Comparison of ENCODE assay signal across 8 cellular contexts in the genomic region with DNA sequence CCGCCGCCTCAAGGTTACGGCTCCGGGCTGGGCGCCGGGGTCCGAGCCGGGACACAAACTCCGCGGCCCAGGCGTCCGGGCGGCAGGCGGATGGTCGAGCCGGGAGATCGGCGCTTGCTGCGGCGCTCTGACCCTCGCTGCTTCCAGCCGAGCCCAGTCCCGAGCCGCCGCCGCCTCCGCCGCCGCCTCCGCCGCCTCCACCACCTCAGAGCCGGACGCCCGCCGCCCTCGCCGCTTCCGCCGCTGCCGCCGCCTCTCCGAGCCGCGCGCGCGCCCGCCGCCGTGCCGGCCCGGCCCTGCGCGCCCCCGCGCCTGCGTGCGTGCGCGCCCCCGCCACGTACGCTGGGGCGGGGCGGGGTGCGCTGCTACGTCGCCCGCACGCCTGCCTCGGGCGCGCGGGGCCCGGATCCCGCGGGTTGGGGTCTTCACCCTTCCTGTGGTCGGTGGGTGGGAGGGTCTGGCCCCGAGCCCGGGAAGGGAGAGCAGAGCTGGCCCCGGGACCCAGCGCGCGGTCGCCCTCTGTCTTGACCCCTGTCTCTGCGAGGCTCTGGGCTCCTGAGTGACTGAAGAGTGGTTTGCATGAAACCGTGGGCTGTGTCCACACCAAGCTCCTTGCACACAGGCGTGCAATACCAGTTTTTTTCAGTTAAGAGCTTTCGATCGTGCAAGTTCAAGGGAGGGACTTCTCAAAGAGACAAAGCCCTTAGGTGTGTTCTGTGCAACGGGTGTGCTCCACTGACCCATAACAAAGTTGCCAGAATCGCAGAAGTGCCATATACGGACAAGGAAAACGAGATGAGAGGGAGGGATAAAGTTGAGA. TPM values are rescaled to one million over a fixed set of nuclear protein-coding genes. Genes with fewer than 3 reads are reported as not detected.
DNase-seq lines count a peak whose midpoint lies in the region; ATAC-seq lines count a peak whose summit lies in the region.

A gene (minus strand): TSS at position 256 of the 820 bp plus-strand sequence. CDS start 328 bp downstream, outside the sequence.

- peak within 1 kb of the TSS; percentile 88 for H3K9ac ChIP-seq in mesenchymal stem cell (ENCODE audit: low read length)

- H3K27me3 Mint-ChIP-seq in effector memory CD8-positive, alpha-beta T cell, result peaks cover 4 to 18% of the 10 kb centered on the region in 2 donors

- no peak within 1 kb of the TSS for H2AK5ac ChIP-seq in mesenchymal stem cell (ENCODE audit: low read length, severe bottlenecking)

- no peaks in the 10 kb centered on the region for H3K79me1 ChIP-seq in mesenchymal stem cell (replicated peaks; ENCODE audit: low read length, poor library complexity, severe bottlenecking)

- peaks cover 23% of the 10 kb centered on the region for H3K36me3 Mint-ChIP-seq in effector memory CD8-positive, alpha-beta T cell (ENCODE audit: insufficient read depth)

- peak within 1 kb of the TSS; percentile 90 to 96 for H3K27ac Mint-ChIP-seq in effector memory CD8-positive, alpha-beta T cell

- no peaks in the 10 kb centered on the region for H3K9me3 ChIP-seq in mesenchymal stem cell (ENCODE audit: control insufficient read depth, low read length)

- peaks cover 9% of the 10 kb centered on the region for H3K4me1 ChIP-seq in mesenchymal stem cell (ENCODE audit: control insufficient read depth, insufficient read depth, low read depth, low read length)

- no peak within 1 kb of the TSS for H3K23ac ChIP-seq in mesenchymal stem cell (ENCODE audit: low read length in 2 of 2)

- peak within 1 kb of the TSS; percentile 83 to 91 for H3K4me3 Mint-ChIP-seq in effector memory CD8-positive, alpha-beta T cell

- peak within 1 kb of the TSS; percentile 88 to 94 for H3K4me3 ChIP-seq in mesenchymal stem cell (ENCODE audit: insufficient read depth in 1 of 2, low read depth in 1 of 2, low read length in 2 of 2)

- peak within 1 kb of the TSS; percentile 85 for H2BK15ac ChIP-seq in mesenchymal stem cell (ENCODE audit: low read depth, poor library complexity, severe bottlenecking)

- H4K8ac ChIP-seq in mesenchymal stem cell (ENCODE audit: low read length), result peak within 1 kb of the TSS; percentile 96

- H2BK120ac ChIP-seq in mesenchymal stem cell (ENCODE audit: low read depth, low read length), result peak within 1 kb of the TSS; percentile 96

- peaks cover 0 to 3% of the 10 kb centered on the region in 2 donors for H3K9me3 Mint-ChIP-seq in effector memory CD8-positive, alpha-beta T cell

- H3K4ac ChIP-seq in mesenchymal stem cell (ENCODE audit: low read depth in 1 of 2, low read length in 2 of 2), result peak within 1 kb of the TSS; percentile 93 to 95

- peaks cover 0 to 2% of the 10 kb centered on the region in 2 experiments for H3K36me3 ChIP-seq in mesenchymal stem cell (ENCODE audit: control insufficient read depth in 1 of 2, insufficient read depth in 2 of 2, low read depth in 1 of 2, low read length in 2 of 2)

- peaks cover 25 to 26% of the 10 kb centered on the region in 2 donors for H3K4me1 Mint-ChIP-seq in effector memory CD8-positive, alpha-beta T cell (ENCODE audit: low read depth in 2 of 2)

- peak within 1 kb of the TSS; percentile 90 to 93 for H3K18ac ChIP-seq in mesenchymal stem cell (ENCODE audit: low read depth in 1 of 2, low read length in 2 of 2)

- H2BK12ac ChIP-seq in mesenchymal stem cell (ENCODE audit: low read length in 2 of 2), result peak within 1 kb of the TSS in 1 of 2 experiments; percentile 47

- H3K27me3 ChIP-seq in mesenchymal stem cell (ENCODE audit: control insufficient read depth in 1 of 2, insufficient read depth in 1 of 2, low read length in 2 of 2), result no peaks in the 10 kb centered on the region

- ATAC-seq in GM18858 (IDR thresholded peaks at IDR 0.05; ENCODE audit: unreplicated experiment) (peak; percentile 42), HG03095 (IDR thresholded peaks at IDR 0.05; ENCODE audit: unreplicated experiment) (peak; percentile 65)
- peak; percentile 73 for ATAC-seq in effector memory CD8-positive, alpha-beta T cell (replicated peaks)

- H2BK5ac ChIP-seq in mesenchymal stem cell (ENCODE audit: low read depth, low read length, poor library complexity, severe bottlenecking), result peak within 1 kb of the TSS; percentile 77

- peak within 1 kb of the TSS; percentile 71 for H4K91ac ChIP-seq in mesenchymal stem cell (ENCODE audit: low read length)

- peak; percentile 79 for DNase-seq in AG08395 (ENCODE audit: low spot score)
- DNase-seq in NCI-H526 (lab: John Stamatoyannopoulos, UW), result peak; percentile 59 to 87
- DNase-seq in activated CD8-positive, alpha-beta memory T cell treated with anti-CD3 and anti-CD28 coated beads for 24 hours, result peak; percentile 88
- peak; percentile 64 to 72 (median 72) for DNase-seq in effector memory CD8-positive, alpha-beta T cell
- DNase-seq in mesenchymal stem cell, result peak; percentile 63
- peak; percentile 35 for DNase-seq in stimulated activated CD8-positive, alpha-beta memory T cell treated with anti-CD3 and anti-CD28 coated beads, Interleukin-12 subunit alpha, Interleukin-12 subunit beta, amount 100 ng/mL, for 1 hour (ENCODE audit: low read depth)

- WGBS in mesenchymal stem cell, result 2% methylated on average over 28 of the region's 94 CpGs

- peak within 1 kb of the TSS; percentile 74 for H2AFZ ChIP-seq in mesenchymal stem cell (ENCODE audit: low read depth, low read length)

- peak within 1 kb of the TSS; percentile 80 for H3K4me2 ChIP-seq in mesenchymal stem cell (ENCODE audit: low read length, poor library complexity, severe bottlenecking)

- H3K27ac ChIP-seq in mesenchymal stem cell (ENCODE audit: low read length, poor library complexity, severe bottlenecking), result peak within 1 kb of the TSS; percentile 86

- H3K14ac ChIP-seq in mesenchymal stem cell (ENCODE audit: low read length in 2 of 2), result peak within 1 kb of the TSS in 1 of 2 experiments; percentile 96

RNA-seq across cellular contexts. Expression of the gene that starts here (rescaled TPM):
- polyA plus RNA-seq in mesenchymal stem cell (2013, experiment 1 of 2), result 11.8 TPM
- 12.5 TPM for polyA plus RNA-seq in mesenchymal stem cell (2013, experiment 2 of 2)

Comparison
In these comparisons a context has a peak if more than half of its experiments do, and no peak if none do; other contexts are left out.
1. Peak in every context shown above with its lines: DNase-seq, ATAC-seq, H3K4me3 ChIP-seq and H3K27ac ChIP-seq.
2. DNase-seq: peak in every context shown above with its lines; median percentile 88 in activated CD8-positive, alpha-beta memory T cell treated with anti-CD3 and anti-CD28 coated beads for 24 hours; 79 in AG08395; 73 in NCI-H526; 72 in effector memory CD8-positive, alpha-beta T cell; 63 in mesenchymal stem cell; 35 in stimulated activated CD8-positive, alpha-beta memory T cell treated with anti-CD3 and anti-CD28 coated beads, Interleukin-12 subunit alpha, Interleukin-12 subunit beta, amount 100 ng/mL, for 1 hour.